Comparison of ENCODE assay signal across 11 cellular contexts in the genomic region with DNA sequence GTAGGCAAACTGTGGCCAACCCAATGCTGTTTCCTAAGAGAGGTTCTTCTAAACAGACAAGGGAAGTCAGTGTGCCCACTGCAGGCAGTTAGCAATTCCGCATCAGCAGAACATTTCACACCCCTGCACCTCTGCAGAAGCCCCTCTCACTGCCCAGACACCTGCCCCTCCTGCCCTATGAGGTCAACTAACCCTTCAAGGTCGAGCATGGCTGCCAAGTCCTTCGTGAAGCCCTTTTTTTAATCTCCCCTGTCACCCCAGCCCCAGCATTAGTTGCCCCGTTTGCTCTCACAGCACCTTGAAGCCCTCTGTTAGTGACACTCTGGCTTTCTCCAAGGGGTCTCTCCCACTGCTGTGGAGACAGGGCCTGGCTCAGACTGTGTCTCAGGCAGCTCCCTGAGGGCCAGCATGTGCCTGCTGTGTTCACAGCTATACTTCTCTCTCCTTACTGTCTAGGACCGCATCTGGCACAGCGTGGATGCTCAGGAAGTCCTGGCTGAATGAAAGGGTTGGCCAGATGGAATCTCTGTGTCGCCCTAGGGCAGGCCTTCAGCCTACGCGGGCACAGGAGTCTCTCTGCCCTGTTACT. TPM values are rescaled to one million over a fixed set of nuclear protein-coding genes. Genes with fewer than 3 reads are reported as not detected.
DNase-seq lines count a peak whose midpoint lies in the region; ATAC-seq and TF ChIP-seq lines count a peak whose summit lies in the region.
"Had no signal": no experiment of that assay in that cellular context is flagged by ENCODE, and none has a peak within 500 bp of the region (broad histone marks: within the 10 kb centered on the region; RNA-seq: fewer than 3 reads in every experiment).

No MANE protein-coding gene starts in this region.

- peak overlapping the region; percentile 56 for H3K4me3 Mint-ChIP-seq in activated naive CD8-positive, alpha-beta T cell

- TF ChIP-seq POLR2A in esophagus muscularis mucosa (IDR thresholded peaks at IDR 0.05; ENCODE audit: low read depth) = no peak

- intact Hi-C loops in left ventricle myocardium superior (cut with micrococcal nuclease) = no loop called here
- intact Hi-C loops in Right ventricle myocardium superior (cut with DNase I) = no loop called here
- intact Hi-C loops in esophagus muscularis mucosa (cut with DNase I) = no loop called here

- H3K9me3 Mint-ChIP-seq in activated naive CD8-positive, alpha-beta T cell (ENCODE audit: low read depth) = no peaks in the 10 kb centered on the region

- no peak for TF ChIP-seq EP300 in esophagus muscularis mucosa (IDR thresholded peaks at IDR 0.05)

- H3K9ac ChIP-seq in mucosa of stomach (ENCODE audit: low read length) = peak overlapping the region; percentile 22

- H3K27ac ChIP-seq in esophagus muscularis mucosa (replicated peaks in 1 of 4) = no peak overlapping the region

- H3K9me3 ChIP-seq in mucosa of stomach (ENCODE audit: control insufficient read depth, low read length) (no peaks in the 10 kb centered on the region), esophagus muscularis mucosa (no peaks in the 10 kb centered on the region)
- H3K9me3 ChIP-seq: mucosa of descending colon had no signal

- no peaks in the 10 kb centered on the region for H3K27me3 Mint-ChIP-seq in activated naive CD8-positive, alpha-beta T cell

- ATAC-seq in left ventricle myocardium superior (no peak), Right ventricle myocardium superior (ENCODE audit: poor library complexity) (no peak), HG03280 (IDR thresholded peaks at IDR 0.05; ENCODE audit: unreplicated experiment) (no peak)

- 90% methylated on average over 9 of the region's 9 CpGs for WGBS in esophagus muscularis mucosa

- H3K4me3 ChIP-seq in mucosa of stomach (ENCODE audit: low read length) (no peak overlapping the region), esophagus muscularis mucosa (no peak overlapping the region)
- H3K4me3 ChIP-seq: mucosa of descending colon had no signal

- TF ChIP-seq CTCF in esophagus muscularis mucosa (IDR thresholded peaks at IDR 0.05) = no peak

- H3K36me3 Mint-ChIP-seq in activated naive CD8-positive, alpha-beta T cell = peaks cover 13% of the 10 kb centered on the region

- H3K36me3 ChIP-seq in mucosa of stomach (ENCODE audit: control insufficient read depth, insufficient read depth, low read length) (no peaks in the 10 kb centered on the region), esophagus muscularis mucosa (peaks cover 0 to 33% (median 9%) of the 10 kb centered on the region in 4 donors)

- H3K4me1 ChIP-seq in mucosa of stomach (ENCODE audit: control insufficient read depth, insufficient read depth, low read length) = peaks cover 100% of the 10 kb centered on the region
- H3K4me1 ChIP-seq in esophagus muscularis mucosa = peaks cover 49 to 59% (median 57%) of the 10 kb centered on the region in 4 donors

- peak overlapping the region; percentile 82 for H3K27ac Mint-ChIP-seq in activated naive CD8-positive, alpha-beta T cell

- peaks cover 93% of the 10 kb centered on the region for H3K4me1 Mint-ChIP-seq in activated naive CD8-positive, alpha-beta T cell (ENCODE audit: low read depth)

- H3K27me3 ChIP-seq in mucosa of stomach (ENCODE audit: control insufficient read depth, insufficient read depth, low read length) = no peaks in the 10 kb centered on the region
- no peaks in the 10 kb centered on the region for H3K27me3 ChIP-seq in esophagus muscularis mucosa

- peak; percentile 24 for DNase-seq in left ventricle myocardium superior
- no peak for DNase-seq in Right ventricle myocardium superior
- no peak for DNase-seq in esophagus muscularis mucosa (ENCODE audit: extremely low spot score)
- DNase-seq in NCI-H2107 (lab: John Stamatoyannopoulos, UW) = no peak
- DNase-seq in kidney tubule cell (ENCODE audit: low spot score) = no peak
- DNase-seq: NCI-H82; stimulated activated CD4-positive, alpha-beta T cell treated with anti-CD3 and anti-CD28 coated beads, Interleukin-2, amount 100 ng/mL, for 48 hours had no signal

RNA-seq across cellular contexts. Expression of gene SLC2A1, which starts 20.0 kb away (rescaled TPM):
- 38.5 TPM for total RNA-seq in left ventricle myocardium superior
- total RNA-seq in Right ventricle myocardium superior = 41.2 TPM
- total RNA-seq in esophagus muscularis mucosa = 10 to 100 TPM; 17.4 to 63.6 (median 31.8) TPM
